In genomic region chr10:120209124-120209523, GRCh38 we compare ENCODE assay signal across 22 cellular contexts.
"Had no signal": no experiment of that assay in that cellular context is flagged by ENCODE, and none has a peak within 500 bp of the region (broad histone marks: within the 10 kb centered on the region; RNA-seq: fewer than 3 reads in every experiment).

No MANE protein-coding gene starts in this region.

- ATAC-seq: left lobe of liver; pancreas; right lobe of liver; stimulated activated naive CD8-positive, alpha-beta T cell treated with anti-CD3 and anti-CD28 coated beads, Interleukin-15, amount 100 ng/mL, for 72 hours; upper lobe of right lung had no signal

- H3K36me3 ChIP-seq: neutrophil, pancreas, right lobe of liver, suprapubic skin, transverse colon, upper lobe of right lung, uterus had no signal

- H3K4me3 ChIP-seq: dorsolateral prefrontal cortex, lung, pancreas, right lobe of liver, suprapubic skin, transverse colon, upper lobe of right lung, uterus had no signal

- H3K4me1 ChIP-seq: pancreas, right lobe of liver, suprapubic skin, transverse colon, upper lobe of right lung, uterus had no signal

- H3K9me3 ChIP-seq: neutrophil, pancreas, right lobe of liver, suprapubic skin, transverse colon, upper lobe of right lung, uterus had no signal

- H3K27ac ChIP-seq: dorsolateral prefrontal cortex, neutrophil, pancreas, right lobe of liver, suprapubic skin, transverse colon, upper lobe of right lung, uterus had no signal

- DNase-seq: dorsolateral prefrontal cortex; effector CD4-positive, alpha-beta T cell; hypothalamus; immature natural killer cell; islet precursor cell; kidney glomerular epithelial cell; naive B cell; pancreas; right lobe of liver; small intestine; stimulated activated CD4-positive, alpha-beta T cell treated with anti-CD3 and anti-CD28 coated beads, Interleukin-15, amount 100 ng/mL, for 24 hours; stimulated activated CD4-positive, alpha-beta T cell treated with anti-CD3 and anti-CD28 coated beads, Interleukin-2, amount 100 ng/mL, for 48 hours; stimulated activated CD8-positive, alpha-beta memory T cell treated with anti-CD3 and anti-CD28 coated beads, Interleukin-4, amount 100 ng/mL, for 48 hours; stimulated activated naive CD4-positive, alpha-beta T cell; stimulated activated naive CD8-positive, alpha-beta T cell treated with anti-CD3 and anti-CD28 coated beads, Interleukin-15, amount 100 ng/mL, for 72 hours; transverse colon; upper lobe of right lung; uterus had no signal
